ENCODE assay signal across 29 cellular contexts in genomic region chr14:23347406-23348296, GRCh38. TPM values are rescaled to one million over a fixed set of nuclear protein-coding genes. Genes with fewer than 3 reads are reported as not detected.
"Had no signal": no experiment of that assay in that cellular context is flagged by ENCODE, and none has a peak within 500 bp of the region (broad histone marks: within the 10 kb centered on the region; RNA-seq: fewer than 3 reads in every experiment).

No MANE protein-coding gene starts in this region.

- H3K9me3 ChIP-seq: SJCRH30 had no signal

- H3K4me1 ChIP-seq: SJCRH30 had no signal

- ATAC-seq: activated CD8-positive, alpha-beta memory T cell treated with anti-CD3 and anti-CD28 coated beads, Interleukin-2, amount 10 ng/mL, durations not matched to agents 7 days and 5 days; activated naive CD8-positive, alpha-beta T cell treated with anti-CD3 and anti-CD28 coated beads, Interleukin-2, amount 50 U/mL, for 24 hours; Panc1 had no signal

- H3K9me3 Mint-ChIP-seq: activated CD4-positive, alpha-beta memory T cell treated with anti-CD3 and anti-CD28 coated beads, Interleukin-2, amount 10 ng/mL, durations not matched to agents 7 days and 5 days; activated naive CD4-positive, alpha-beta T cell treated with anti-CD3 and anti-CD28 coated beads, Interleukin-2, amount 10 ng/mL, durations not matched to agents 7 days and 5 days; activated naive CD8-positive, alpha-beta T cell treated with anti-CD3 and anti-CD28 coated beads, Interleukin-2, amount 50 U/mL, for 24 hours had no signal

- H3K36me3 Mint-ChIP-seq: activated CD8-positive, alpha-beta memory T cell treated with anti-CD3 and anti-CD28 coated beads, Interleukin-2, amount 10 ng/mL, durations not matched to agents 7 days and 5 days; activated naive CD4-positive, alpha-beta T cell treated with anti-CD3 and anti-CD28 coated beads, Interleukin-2, amount 10 ng/mL, durations not matched to agents 7 days and 5 days had no signal

- H3K27ac Mint-ChIP-seq: activated CD4-positive, alpha-beta memory T cell treated with anti-CD3 and anti-CD28 coated beads, Interleukin-2, amount 10 ng/mL, durations not matched to agents 7 days and 5 days; activated CD8-positive, alpha-beta memory T cell treated with anti-CD3 and anti-CD28 coated beads, Interleukin-2, amount 10 ng/mL, durations not matched to agents 7 days and 5 days; activated naive CD4-positive, alpha-beta T cell treated with anti-CD3 and anti-CD28 coated beads, Interleukin-2, amount 10 ng/mL, durations not matched to agents 7 days and 5 days; activated naive CD8-positive, alpha-beta T cell; activated naive CD8-positive, alpha-beta T cell treated with anti-CD3 and anti-CD28 coated beads, Interleukin-2, amount 50 U/mL, for 24 hours had no signal

- H3K4me3 ChIP-seq: cardiac muscle cell, SJCRH30, SK-N-MC had no signal

- DNase-seq: activated CD4-positive, alpha-beta memory T cell treated with anti-CD3 and anti-CD28 coated beads, Interleukin-2, amount 10 ng/mL, durations not matched to agents 7 days and 5 days; activated CD4-positive, alpha-beta T cell treated with anti-CD3 and anti-CD28 coated beads for 1 hour; activated CD4-positive, alpha-beta T cell treated with anti-CD3 and anti-CD28 coated beads for 48 hours; activated CD4-positive, CD25-positive, alpha-beta regulatory T cell; activated CD8-positive, alpha-beta memory T cell treated with anti-CD3 and anti-CD28 coated beads for 24 hours; activated CD8-positive, alpha-beta memory T cell treated with anti-CD3 and anti-CD28 coated beads, Interleukin-2, amount 10 ng/mL, durations not matched to agents 7 days and 5 days; activated CD8-positive, alpha-beta memory T cell treated with anti-CD3 and anti-CD28 coated beads, Interleukin-2, amount 50 U/mL, for 48 hours; activated effector memory CD4-positive, alpha-beta T cell treated with Interleukin-2 at 50 U/mL for 16 hours; activated naive CD4-positive, alpha-beta T cell treated with anti-CD3 and anti-CD28 coated beads, Interleukin-2, amount 10 ng/mL, durations not matched to agents 7 days and 5 days; activated naive CD8-positive, alpha-beta T cell treated with anti-CD3 and anti-CD28 coated beads, Interleukin-2, amount 50 U/mL, for 24 hours; anterior cingulate cortex; NCI-H1105; NCI-H1417 treated with DMSO at 0.1 percent for 48 hours; NCI-H2029; NCI-H345; NCI-H524 treated with DMSO at 0.1 percent for 48 hours; SHP77; SJCRH30; T1000; WERI-Rb-1 had no signal

- H3K27ac ChIP-seq: SJCRH30, SK-N-MC, WERI-Rb-1 had no signal

- H3K36me3 ChIP-seq: cardiac muscle cell, SJCRH30, WERI-Rb-1 had no signal

- H3K4me3 Mint-ChIP-seq: activated CD4-positive, alpha-beta memory T cell treated with anti-CD3 and anti-CD28 coated beads, Interleukin-2, amount 10 ng/mL, durations not matched to agents 7 days and 5 days; activated CD8-positive, alpha-beta memory T cell treated with anti-CD3 and anti-CD28 coated beads, Interleukin-2, amount 10 ng/mL, durations not matched to agents 7 days and 5 days; activated naive CD4-positive, alpha-beta T cell treated with anti-CD3 and anti-CD28 coated beads, Interleukin-2, amount 10 ng/mL, durations not matched to agents 7 days and 5 days; activated naive CD8-positive, alpha-beta T cell; activated naive CD8-positive, alpha-beta T cell treated with anti-CD3 and anti-CD28 coated beads, Interleukin-2, amount 50 U/mL, for 24 hours had no signal

RNA-seq across cellular contexts. Expression of gene EFS, which starts 17.3 kb away (rescaled TPM):
- total RNA-seq: activated CD4-positive, alpha-beta memory T cell treated with anti-CD3 and anti-CD28 coated beads, Interleukin-2, amount 10 ng/mL, durations not matched to agents 7 days and 5 days; activated CD8-positive, alpha-beta memory T cell treated with anti-CD3 and anti-CD28 coated beads, Interleukin-2, amount 10 ng/mL, durations not matched to agents 7 days and 5 days; T-helper 1 cell treated with Interleukin-12 subunit alpha and Interleukin-12 subunit beta and Interleukin-4 antibody, amounts not matched to agents 30 ng/mL and 1 ng/mL, for 36 hours; T-helper 2 cell treated with Interferon-gamma antibody and Interleukin-4, amounts not matched to agents 100 ng/mL and 5 ng/mL, for 36 hours had no signal

RNA-seq across cellular contexts. Expression of gene IL25, which starts 25.0 kb away (rescaled TPM):
- total RNA-seq: activated CD4-positive, alpha-beta memory T cell treated with anti-CD3 and anti-CD28 coated beads, Interleukin-2, amount 10 ng/mL, durations not matched to agents 7 days and 5 days; activated CD8-positive, alpha-beta memory T cell treated with anti-CD3 and anti-CD28 coated beads, Interleukin-2, amount 10 ng/mL, durations not matched to agents 7 days and 5 days; cardiac muscle cell; M059J; NCI-H460; RPMI7951; SJCRH30; T-helper 1 cell treated with Interleukin-12 subunit alpha and Interleukin-12 subunit beta and Interleukin-4 antibody, amounts not matched to agents 30 ng/mL and 1 ng/mL, for 36 hours; T-helper 2 cell treated with Interferon-gamma antibody and Interleukin-4, amounts not matched to agents 100 ng/mL and 5 ng/mL, for 36 hours had no signal

RNA-seq across cellular contexts. Expression of gene CMTM5, which starts 29.2 kb away (rescaled TPM):
- total RNA-seq: activated CD4-positive, alpha-beta memory T cell treated with anti-CD3 and anti-CD28 coated beads, Interleukin-2, amount 10 ng/mL, durations not matched to agents 7 days and 5 days; activated CD8-positive, alpha-beta memory T cell treated with anti-CD3 and anti-CD28 coated beads, Interleukin-2, amount 10 ng/mL, durations not matched to agents 7 days and 5 days; M059J; NCI-H460; T-helper 1 cell treated with Interleukin-12 subunit alpha and Interleukin-12 subunit beta and Interleukin-4 antibody, amounts not matched to agents 30 ng/mL and 1 ng/mL, for 36 hours; T-helper 2 cell treated with Interferon-gamma antibody and Interleukin-4, amounts not matched to agents 100 ng/mL and 5 ng/mL, for 36 hours had no signal
